12 cellular contexts compared by ENCODE assay signal in the genomic region with DNA sequence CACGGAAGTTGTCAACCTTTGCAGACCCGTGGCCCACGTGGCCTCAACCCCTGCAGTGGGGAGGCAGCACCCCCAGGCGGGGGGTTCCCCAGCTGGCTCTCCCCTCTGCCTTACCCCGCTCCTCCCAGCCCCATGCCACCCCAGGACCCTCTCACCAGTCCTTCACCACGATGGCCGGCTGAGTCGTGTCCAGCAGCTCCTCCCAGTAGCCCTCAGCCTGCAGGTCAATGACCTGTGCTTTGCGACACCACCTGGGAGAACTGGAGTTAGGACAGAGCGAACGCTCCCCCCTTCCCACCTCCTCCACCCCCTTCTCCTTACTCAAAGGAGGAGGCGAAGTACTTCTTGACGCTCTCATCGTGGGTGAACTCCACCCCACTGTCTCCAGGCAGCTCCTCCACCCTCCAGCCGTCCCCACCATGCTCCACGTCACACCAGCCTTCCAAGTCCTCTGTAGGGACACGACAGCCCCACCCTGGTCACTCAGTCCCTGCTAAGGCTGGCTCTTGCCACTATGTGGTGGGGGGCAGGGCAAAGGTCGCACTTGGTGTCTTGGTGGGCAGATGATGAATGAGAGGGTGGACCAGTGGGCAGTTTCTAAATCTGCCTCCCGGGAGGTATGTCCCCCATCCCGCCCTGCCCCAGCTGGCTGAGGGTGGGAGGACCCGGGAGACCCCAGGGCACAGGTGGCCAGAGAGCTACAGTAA. TPM values are rescaled to one million over a fixed set of nuclear protein-coding genes. Genes with fewer than 3 reads are reported as not detected.
DNase-seq lines count a peak whose midpoint lies in the region; ATAC-seq and TF ChIP-seq lines count a peak whose summit lies in the region.
"Had no signal": no experiment of that assay in that cellular context is flagged by ENCODE, and none has a peak within 500 bp of the region (broad histone marks: within the 10 kb centered on the region; RNA-seq: fewer than 3 reads in every experiment).

No MANE protein-coding gene starts in this region.

- no peaks in the 10 kb centered on the region; the same call in 1 of the 2 replicates for H4K20me1 ChIP-seq in IMR-90 (ENCODE audit: insufficient read depth, low read length)

- peaks cover 9% of the 10 kb centered on the region for H3K27me3 Mint-ChIP-seq in CD4-positive, CD25-positive, alpha-beta regulatory T cell
- H3K27me3 Mint-ChIP-seq in naive B cell, result peaks cover 0 to 12% (median 5%) of the 10 kb centered on the region in 3 donors

- no peak for TF ChIP-seq CTCF in IMR-90 (conservative IDR thresholded peaks at IDR 0.05; ENCODE audit: low read depth, low read length)

- peak overlapping the region; percentile 3 for H2AFZ ChIP-seq in IMR-90 (replicated peaks; ENCODE audit: low read length, poor library complexity)

- BruUV-seq in IMR-90 (replicated peaks; lab: Mats Ljungman, UMichigan), result no TSS peak

- H4K8ac ChIP-seq in IMR-90 (ENCODE audit: low read depth in 2 of 2, low read length in 2 of 2), result no peak overlapping the region

- no peak overlapping the region for H3K14ac ChIP-seq in IMR-90 (replicated peaks; ENCODE audit: low read depth, low read length)

- no peak for TF ChIP-seq RAD21 in IMR-90 (IDR thresholded peaks at IDR 0.05; ENCODE audit: low read length)

- dilution Hi-C loops in IMR-90 (cut with HindIII; ENCODE audit: low sequenced_read_pairs, unreplicated experiment), result no loop called here

- in situ Hi-C loops in IMR-90 (cut with MboI; ENCODE audit: low sequenced_read_pairs), result loop anchor here (10.0 kb wide), 1 partner anchor 615 kb away; no protein-coding TSS in a partner anchor

- no peak overlapping the region; the same call in 1 of the 2 replicates for H3K23ac ChIP-seq in IMR-90 (ENCODE audit: low read depth, low read length)

- H3K27ac Mint-ChIP-seq in CD4-positive, CD25-positive, alpha-beta regulatory T cell, result peak overlapping the region in 2 of 3 donors; percentile 38 to 78
- peak overlapping the region in 1 of 6 donors; percentile 15 for H3K27ac Mint-ChIP-seq in naive B cell

- H3K9me3 ChIP-seq in CD4-positive, CD25-positive, alpha-beta regulatory T cell (ENCODE audit: control insufficient read depth in 2 of 2, low read length in 2 of 2), result no peaks in the 10 kb centered on the region
- no peaks in the 10 kb centered on the region for H3K9me3 ChIP-seq in IMR-90 (ENCODE audit: control insufficient read depth, insufficient read depth, low read length)
- H3K9me3 ChIP-seq: SJSA1 had no signal

- no peak for TF ChIP-seq POLR2A in IMR-90 (IDR thresholded peaks at IDR 0.05; ENCODE audit: low read depth, low read length)

- ATAC-seq in CD4-positive, CD25-positive, alpha-beta regulatory T cell (ENCODE audit: low read depth in 2 of 2), result no peak
- ATAC-seq in IMR-90 (ENCODE audit: low read depth) (no peak), naive B cell (ENCODE audit: low read depth in 2 of 2) (no peak), GM21723 (IDR thresholded peaks at IDR 0.05; ENCODE audit: unreplicated experiment) (no peak)

- H3K9ac ChIP-seq in IMR-90 (ENCODE audit: low read depth, low read length), result no peak overlapping the region

- no peak overlapping the region for H3K4me3 ChIP-seq in CD4-positive, CD25-positive, alpha-beta regulatory T cell (ENCODE audit: low read depth, low read length)
- no peak overlapping the region for H3K4me3 ChIP-seq in IMR-90 (ENCODE audit: insufficient read depth, low read depth, low read length)
- H3K4me3 ChIP-seq: SJSA1 had no signal

- no peaks in the 10 kb centered on the region for H3K36me3 Mint-ChIP-seq in CD4-positive, CD25-positive, alpha-beta regulatory T cell
- H3K36me3 Mint-ChIP-seq in naive B cell, result no peaks in the 10 kb centered on the region

- no peak overlapping the region for H3K4me2 ChIP-seq in IMR-90 (ENCODE audit: low read depth, low read length)

- no peaks in the 10 kb centered on the region for H3K9me3 Mint-ChIP-seq in CD4-positive, CD25-positive, alpha-beta regulatory T cell
- H3K9me3 Mint-ChIP-seq in naive B cell, result peaks cover 0 to 2% (median 0%) of the 10 kb centered on the region in 7 donors

- WGBS in IMR-90 (ENCODE audit: extremely low coverage in 2 of 2, insufficient read length in 1 of 2), 2 experiments, result 38% methylated on average over 8 of the region's 21 CpGs; no CpG with 5 or more reads in 1 of the 2 experiments

- H3K36me3 ChIP-seq in CD4-positive, CD25-positive, alpha-beta regulatory T cell (ENCODE audit: control insufficient read depth, insufficient read depth, low read length), result no peaks in the 10 kb centered on the region
- H3K36me3 ChIP-seq in IMR-90 (ENCODE audit: control insufficient read depth, insufficient read depth, low read length), result no peaks in the 10 kb centered on the region
- H3K36me3 ChIP-seq: SJSA1 had no signal

- no peak overlapping the region for H3K4ac ChIP-seq in IMR-90 (ENCODE audit: low read depth, low read length)

- no peaks in the 10 kb centered on the region for H3K9me1 ChIP-seq in IMR-90 (ENCODE audit: insufficient read depth, low read length)

- intact Hi-C loops in IMR-90 (cut with micrococcal nuclease), result loop anchor here (10.0 kb wide), 1 partner anchor 255 kb away; no protein-coding TSS in a partner anchor

- no peak overlapping the region for H2BK20ac ChIP-seq in IMR-90 (ENCODE audit: low read depth, low read length)

- no peak overlapping the region for H2BK15ac ChIP-seq in IMR-90 (ENCODE audit: low read depth, low read length)

- H2AK9ac ChIP-seq in IMR-90 (replicated peaks; ENCODE audit: low read depth, low read length, poor library complexity), result peak overlapping the region; percentile 28

- CTCF ChIA-PET in IMR-90 (lab: Yijun Ruan, JAX), result interaction anchor here (0.5 to 1.7 kb wide), 5 partner anchors 17 to 617 kb away, joined by 3 to 9 read pairs (median 4); no protein-coding TSS in a partner anchor

- no peak overlapping the region for H2BK120ac ChIP-seq in IMR-90 (ENCODE audit: low read depth, low read length)

- DNase-seq in CD4-positive, CD25-positive, alpha-beta regulatory T cell, result no peak
- DNase-seq in IMR-90, result no peak
- peak in 26 of 61 donors; percentile 15 to 73 (median 34) for DNase-seq in caudate nucleus (lab: John Stamatoyannopoulos, UW)
- DNase-seq in naive B cell, result no peak
- no peak for DNase-seq in NAMALWA (ENCODE audit: low spot score)
- DNase-seq in amniotic stem cell (lab: John Stamatoyannopoulos, UW), result no peak
- no peak for DNase-seq in AG08396 (ENCODE audit: low spot score)
- DNase-seq: NCI-H2107 had no signal

- no peak overlapping the region for H3K18ac ChIP-seq in IMR-90 (ENCODE audit: low read depth, low read length)

- H3K56ac ChIP-seq in IMR-90 (ENCODE audit: extremely low read depth, insufficient read depth, low read length), result no peak overlapping the region

- no peak overlapping the region for H4K5ac ChIP-seq in IMR-90 (ENCODE audit: low read depth, low read length)

- no peak overlapping the region for H4K91ac ChIP-seq in IMR-90 (ENCODE audit: insufficient read depth, low read depth, low read length)

- H2BK5ac ChIP-seq in IMR-90 (ENCODE audit: low read depth, low read length, poor library complexity, severe bottlenecking), result no peak overlapping the region

- peaks cover 25% of the 10 kb centered on the region for H3K4me1 ChIP-seq in CD4-positive, CD25-positive, alpha-beta regulatory T cell (ENCODE audit: control insufficient read depth, insufficient read depth, low read length, poor library complexity, severe bottlenecking)
- H3K4me1 ChIP-seq in IMR-90 (ENCODE audit: control insufficient read depth, insufficient read depth, low read length), result no peaks in the 10 kb centered on the region; the same call in 1 of the 2 replicates

- H3K27me3 ChIP-seq in CD4-positive, CD25-positive, alpha-beta regulatory T cell (ENCODE audit: control insufficient read depth, insufficient read depth, low read length), result no peaks in the 10 kb centered on the region
- H3K27me3 ChIP-seq in IMR-90 (ENCODE audit: control insufficient read depth, insufficient read depth, low read length), result peaks cover 24% of the 10 kb centered on the region

- no peak overlapping the region for H2AK5ac ChIP-seq in IMR-90 (ENCODE audit: low read depth, low read length)

- H3K4me3 Mint-ChIP-seq in CD4-positive, CD25-positive, alpha-beta regulatory T cell, result peak overlapping the region in 3 of 4 donors; percentile 72 to 83 (median 73)
- peak overlapping the region; percentile 29 to 77 (median 66) for H3K4me3 Mint-ChIP-seq in naive B cell

- H3K4me1 Mint-ChIP-seq in CD4-positive, CD25-positive, alpha-beta regulatory T cell, result peaks cover 0 to 41% (median 17%) of the 10 kb centered on the region in 4 donors
- H3K4me1 Mint-ChIP-seq in naive B cell, result peaks cover 21 to 27% (median 25%) of the 10 kb centered on the region in 3 donors

- no peaks in the 10 kb centered on the region for H3K79me1 ChIP-seq in IMR-90 (ENCODE audit: low read depth in 1 of 2, low read length in 2 of 2)

- POLR2A ChIA-PET in IMR-90 (lab: Charles Lee; ENCODE audit: unreplicated experiment), result no interaction called here

- no peak overlapping the region for H3K27ac ChIP-seq in CD4-positive, CD25-positive, alpha-beta regulatory T cell (ENCODE audit: insufficient read depth, low read length, poor library complexity, severe bottlenecking)
- H3K27ac ChIP-seq in IMR-90 (ENCODE audit: insufficient read depth, low read length) (no peak overlapping the region), caudate nucleus (ENCODE audit: low read depth, low read length) (peak overlapping the region; percentile 71)
- H3K27ac ChIP-seq: epithelial cell of prostate, SJSA1 had no signal

RNA-seq across cellular contexts. Expression of a gene that starts 4.5 kb away (rescaled TPM):
- 2.1 TPM for total RNA-seq in CD4-positive, CD25-positive, alpha-beta regulatory T cell
- polyA plus RNA-seq in CD4-positive, CD25-positive, alpha-beta regulatory T cell, result 10 to 100 TPM in 2 of 4 donors, 1 to 10 TPM in 2; 3.9 to 10.6 (median 7.0) TPM
- total RNA-seq in IMR-90 (2012; rRNA removed), result 0.36 and 0.56 TPM in 2 replicates
- polyA plus RNA-seq in IMR-90 (2012; rRNA removed) (1.7 and 2.1 TPM in 2 replicates), naive B cell (ENCODE audit: low read depth in 6 of 6) (1 to 10 TPM; 5.8 to 10.0 (median 6.6) TPM)
- polyA plus RNA-seq in IMR-90 (2012; cell fraction: cytosol; rRNA removed), result 4.2 and 9.1 TPM in 2 replicates
- polyA plus RNA-seq in IMR-90 (2012; cell fraction: nucleus; rRNA removed; ENCODE audit: low replicate concordance), result 6.0 and 6.5 TPM in 2 replicates
- total RNA-seq: HT-29, SJSA1 had no signal

RNA-seq across cellular contexts. Expression of a gene that starts 4.9 kb away (rescaled TPM):
- total RNA-seq in CD4-positive, CD25-positive, alpha-beta regulatory T cell, result 43.7 TPM
- 1 to 10 TPM; 5.5 to 9.5 (median 7.4) TPM for polyA plus RNA-seq in CD4-positive, CD25-positive, alpha-beta regulatory T cell
- 7.8 and 9.3 TPM in 2 replicates for total RNA-seq in IMR-90 (2012; rRNA removed)
- 25.5 and 30.5 TPM in 2 replicates for polyA plus RNA-seq in IMR-90 (2012; rRNA removed)
- polyA plus RNA-seq in IMR-90 (2012; cell fraction: cytosol; rRNA removed), result 23.4 and 34.2 TPM in 2 replicates
- polyA plus RNA-seq in IMR-90 (2012; cell fraction: nucleus; rRNA removed; ENCODE audit: low replicate concordance), result 165 and 273 TPM in 2 replicates
- 10 to 100 TPM in 4 of 6 donors, 1 to 10 TPM in 2; 7.0 to 15.2 (median 11.2) TPM for polyA plus RNA-seq in naive B cell (ENCODE audit: low read depth in 6 of 6)

RNA-seq across cellular contexts. Expression of a gene that starts 14.2 kb away (rescaled TPM):
- 5.9 TPM for total RNA-seq in CD4-positive, CD25-positive, alpha-beta regulatory T cell
- 10 to 100 TPM in 3 of 4 donors, 1 to 10 TPM in 1; 9.4 to 18.4 (median 17.3) TPM for polyA plus RNA-seq in CD4-positive, CD25-positive, alpha-beta regulatory T cell
- 6.4 and 6.8 TPM in 2 replicates for total RNA-seq in IMR-90 (2012; rRNA removed)
- polyA plus RNA-seq in IMR-90 (2012; rRNA removed), result 7.5 and 9.9 TPM in 2 replicates
- polyA plus RNA-seq in IMR-90 (2012; cell fraction: cytosol; rRNA removed), result 7.1 and 11.6 TPM in 2 replicates
- polyA plus RNA-seq in IMR-90 (2012; cell fraction: nucleus; rRNA removed; ENCODE audit: low replicate concordance), result 2.6 and 3.8 TPM in 2 replicates
- polyA plus RNA-seq in naive B cell (ENCODE audit: low read depth in 6 of 6), result 10 to 100 TPM; 14.1 to 28.6 (median 17.8) TPM
- total RNA-seq: HT-29 had no signal

RNA-seq across cellular contexts. Expression of a gene that starts 31.2 kb away (rescaled TPM):
- total RNA-seq in CD4-positive, CD25-positive, alpha-beta regulatory T cell, result 28.7 TPM
- 10 to 100 TPM; 49.3 to 75.3 (median 55.3) TPM for polyA plus RNA-seq in CD4-positive, CD25-positive, alpha-beta regulatory T cell
- total RNA-seq in IMR-90 (2012; rRNA removed), result 44.6 and 47.5 TPM in 2 replicates
- polyA plus RNA-seq in IMR-90 (2012; rRNA removed), result 70.9 and 80.4 TPM in 2 replicates
- polyA plus RNA-seq in IMR-90 (2012; cell fraction: cytosol; rRNA removed), result 71.3 and 77.4 TPM in 2 replicates
- polyA plus RNA-seq in IMR-90 (2012; cell fraction: nucleus; rRNA removed; ENCODE audit: low replicate concordance), result 53.4 and 70.4 TPM in 2 replicates
- polyA plus RNA-seq in naive B cell (ENCODE audit: low read depth in 6 of 6), result 10 to 100 TPM; 43.6 to 75.4 (median 56.2) TPM

RNA-seq across cellular contexts. Expression of a gene that starts 41.7 kb away (rescaled TPM):
- total RNA-seq in CD4-positive, CD25-positive, alpha-beta regulatory T cell, result not detected
- polyA plus RNA-seq in CD4-positive, CD25-positive, alpha-beta regulatory T cell, result under 1 TPM in 2 of 4 donors, not detected in 2; 0.06 to 0.11 TPM
- under 0.01 TPM in 2 replicates for total RNA-seq in IMR-90 (2012; rRNA removed)
- polyA plus RNA-seq in IMR-90 (2012; rRNA removed), result 0.01 and 0.02 TPM in 2 replicates
- polyA plus RNA-seq in IMR-90 (2012; cell fraction: cytosol; rRNA removed), result 0.02 TPM in 1 of 2 replicates, not detected in the other
- 0.01 TPM in 1 of 2 replicates, not detected in the other for polyA plus RNA-seq in IMR-90 (2012; cell fraction: nucleus; rRNA removed; ENCODE audit: low replicate concordance)
- polyA plus RNA-seq in naive B cell (ENCODE audit: low read depth in 6 of 6), result under 1 TPM in 5 of 6 donors, not detected in 1; 0.04 to 0.09 (median 0.09) TPM
- total RNA-seq: HT-29, SJSA1 had no signal
